ENCODE assay signal across 9 cellular contexts in genomic region chr20:23799216-23799847, GRCh38. TPM values are rescaled to one million over a fixed set of nuclear protein-coding genes. Genes with fewer than 3 reads are reported as not detected.
DNase-seq lines count a peak whose midpoint lies in the region; ATAC-seq and TF ChIP-seq lines count a peak whose summit lies in the region.
"Not testable (repeated sequence)": the region's sequence is repeated elsewhere in the genome, so short reads cannot be mapped to it uniquely, and the experiment has no call there.
"Had no signal": no experiment of that assay in that cellular context is flagged by ENCODE, and none has a peak within 500 bp of the region (broad histone marks: within the 10 kb centered on the region; RNA-seq: fewer than 3 reads in every experiment).

No MANE protein-coding gene starts in this region.

- not testable (repeated sequence) for H3K36me3 ChIP-seq in tibial nerve

- not testable (repeated sequence) for TF ChIP-seq EP300 in tibial nerve (IDR thresholded peaks at IDR 0.05)

- not testable (repeated sequence) for TF ChIP-seq POLR2A in tibial nerve (IDR thresholded peaks at IDR 0.05)

- H3K27me3 Mint-ChIP-seq in activated T-helper 2 cell treated with anti-CD3 and anti-CD28 coated beads, Interferon-gamma antibody, Interleukin-2, Interleukin-4, amounts not matched to agents 10 μg/mL and 5 μg/mL and 100 μg/mL, durations not matched to agents 14 hours and 24 hours and 36 hours (ENCODE audit: low read depth), result not testable (repeated sequence)
- peaks cover 3 to 12% of the 10 kb centered on the region in 2 donors for H3K27me3 Mint-ChIP-seq in natural killer cell (ENCODE audit: low read depth in 2 of 2)

- DNase-seq in ELR (ENCODE audit: low read depth) (peak; percentile 30), HT-29 (ENCODE audit: low spot score) (peak; percentile 46), RPMI7951 (ENCODE audit: low read depth) (peak; percentile 40), foreskin fibroblast (peak; percentile 9 to 54), tibial nerve (ENCODE audit: low spot score in 2 of 2) (peak in 1 of 2 donors; percentile 33)
- peak; percentile 16 for DNase-seq in activated T-helper 2 cell treated with anti-CD3 and anti-CD28 coated beads, Interferon-gamma antibody, Interleukin-2, Interleukin-4, amounts not matched to agents 10 μg/mL and 5 μg/mL and 100 μg/mL, durations not matched to agents 14 hours and 24 hours and 36 hours (ENCODE audit: low spot score)
- not testable (repeated sequence) for DNase-seq in natural killer cell

- H3K27ac ChIP-seq in tibial nerve, result not testable (repeated sequence)

- H3K4me3 ChIP-seq in foreskin fibroblast (ENCODE audit: low read depth in 1 of 2, low read length in 2 of 2); tibial nerve: not testable (repeated sequence)

- H3K36me3 Mint-ChIP-seq in activated T-helper 2 cell treated with anti-CD3 and anti-CD28 coated beads, Interferon-gamma antibody, Interleukin-2, Interleukin-4, amounts not matched to agents 10 μg/mL and 5 μg/mL and 100 μg/mL, durations not matched to agents 14 hours and 24 hours and 36 hours (ENCODE audit: low read depth); natural killer cell: not testable (repeated sequence)

- TF ChIP-seq CTCF in foreskin fibroblast (IDR thresholded peaks at IDR 0.05; ENCODE audit: low read depth, low read length), result peak; percentile 62
- peak; percentile 45 for TF ChIP-seq CTCF in natural killer cell (IDR thresholded peaks at IDR 0.05)
- peak; percentile 28 to 55 (median 44) for TF ChIP-seq CTCF in tibial nerve (IDR thresholded peaks at IDR 0.05)

- H3K4me1 Mint-ChIP-seq in activated T-helper 2 cell treated with anti-CD3 and anti-CD28 coated beads, Interferon-gamma antibody, Interleukin-2, Interleukin-4, amounts not matched to agents 10 μg/mL and 5 μg/mL and 100 μg/mL, durations not matched to agents 14 hours and 24 hours and 36 hours (ENCODE audit: low read depth); natural killer cell: not testable (repeated sequence)

- intact Hi-C loops in activated T-helper 2 cell treated with anti-CD3 and anti-CD28 coated beads, Interferon-gamma antibody, Interleukin-2, Interleukin-4, amounts not matched to agents 10 μg/mL and 5 μg/mL and 100 μg/mL, durations not matched to agents 14 hours and 24 hours and 36 hours (cut with micrococcal nuclease); natural killer cell (cut with micrococcal nuclease): not testable (repeated sequence)

- not testable (repeated sequence) for H3K27me3 ChIP-seq in tibial nerve

- ATAC-seq in GM21576 (IDR thresholded peaks at IDR 0.05; ENCODE audit: unreplicated experiment) (peak; percentile 70), natural killer cell (peak in 2 of 3 donors; percentile 56 to 73)

- 59 to 66% methylated on average over 4 of the region's 4 CpGs for WGBS in tibial nerve, 2 donors

- H3K4me1 ChIP-seq in tibial nerve, result not testable (repeated sequence)

- not testable (repeated sequence) for H3K4me3 Mint-ChIP-seq in activated T-helper 2 cell treated with anti-CD3 and anti-CD28 coated beads, Interferon-gamma antibody, Interleukin-2, Interleukin-4, amounts not matched to agents 10 μg/mL and 5 μg/mL and 100 μg/mL, durations not matched to agents 14 hours and 24 hours and 36 hours (ENCODE audit: low read depth); natural killer cell

- not testable (repeated sequence) for H3K27ac Mint-ChIP-seq in activated T-helper 2 cell treated with anti-CD3 and anti-CD28 coated beads, Interferon-gamma antibody, Interleukin-2, Interleukin-4, amounts not matched to agents 10 μg/mL and 5 μg/mL and 100 μg/mL, durations not matched to agents 14 hours and 24 hours and 36 hours; natural killer cell

- H3K9me3 ChIP-seq in tibial nerve, result not testable (repeated sequence)

- not testable (repeated sequence) for H3K9me3 Mint-ChIP-seq in activated T-helper 2 cell treated with anti-CD3 and anti-CD28 coated beads, Interferon-gamma antibody, Interleukin-2, Interleukin-4, amounts not matched to agents 10 μg/mL and 5 μg/mL and 100 μg/mL, durations not matched to agents 14 hours and 24 hours and 36 hours; natural killer cell

RNA-seq across cellular contexts. Expression of gene CST2, which starts 27.2 kb away (rescaled TPM):
- not detected in 2 replicates for total RNA-seq in HT-29 (2014; rRNA removed; shearing (Covaris generic))
- total RNA-seq in RPMI7951 (2014; rRNA removed; shearing (Covaris generic)), result 0.84 TPM in 1 of 2 replicates, not detected in the other
- total RNA-seq in activated T-helper 2 cell treated with anti-CD3 and anti-CD28 coated beads, Interferon-gamma antibody, Interleukin-2, Interleukin-4, amounts not matched to agents 10 μg/mL and 5 μg/mL and 100 μg/mL, durations not matched to agents 14 hours and 24 hours and 36 hours, result not detected in 2 replicates
- total RNA-seq in natural killer cell (not detected), tibial nerve (1 to 10 TPM in 1 of 4 donors, under 1 TPM in 1, not detected in 2; 0.98 to 2.4 TPM)
- total RNA-seq: urinary bladder had no signal

RNA-seq across cellular contexts. Expression of gene CST1, which starts 48.6 kb away (rescaled TPM):
- 0.39 and 2.3 TPM in 2 replicates for total RNA-seq in HT-29 (2014; rRNA removed; shearing (Covaris generic))
- total RNA-seq in RPMI7951 (2014; rRNA removed; shearing (Covaris generic)), result 0.68 and 0.84 TPM in 2 replicates
- total RNA-seq in activated T-helper 2 cell treated with anti-CD3 and anti-CD28 coated beads, Interferon-gamma antibody, Interleukin-2, Interleukin-4, amounts not matched to agents 10 μg/mL and 5 μg/mL and 100 μg/mL, durations not matched to agents 14 hours and 24 hours and 36 hours, result not detected in 2 replicates
- total RNA-seq in natural killer cell (not detected), tibial nerve (10 to 100 TPM in 1 of 4 donors, 1 to 10 TPM in 2, not detected in 1; 2.2 to 11.0 (median 3.3) TPM)
- total RNA-seq: urinary bladder had no signal
